Comparison of ENCODE assay signal across 8 cellular contexts in the genomic region with DNA sequence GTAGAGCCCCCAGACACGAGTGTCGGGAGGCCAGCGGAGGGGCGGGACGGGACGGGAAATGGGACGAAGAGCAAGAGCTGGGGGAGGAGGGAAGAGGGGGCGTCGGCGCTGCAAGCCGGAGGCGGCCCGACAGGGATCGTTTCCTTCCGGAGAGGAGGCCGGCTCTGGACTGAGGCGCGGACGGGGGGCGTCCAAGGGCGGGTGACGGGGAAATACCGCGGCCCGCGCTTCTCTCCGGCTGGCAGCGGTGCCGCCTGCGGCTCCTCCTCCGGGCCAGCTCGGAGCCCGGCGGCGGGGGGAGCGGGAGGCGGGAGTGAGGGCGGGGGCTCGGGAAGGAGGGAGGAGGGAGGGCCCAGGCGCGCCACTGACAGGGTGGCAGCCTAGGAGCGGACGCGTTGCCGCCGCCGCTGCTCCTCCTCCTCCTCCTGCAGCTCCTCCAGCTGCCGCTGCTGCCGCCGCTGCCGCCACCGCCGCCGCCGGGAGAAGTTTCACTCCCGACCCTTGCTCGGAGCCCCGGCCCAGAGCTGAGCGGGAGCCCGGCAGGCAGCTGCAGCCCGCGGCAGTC. TPM values are rescaled to one million over a fixed set of nuclear protein-coding genes. Genes with fewer than 3 reads are reported as not detected.
DNase-seq lines count a peak whose midpoint lies in the region; ATAC-seq and TF ChIP-seq lines count a peak whose summit lies in the region.

A gene (plus strand): TSS at position 364 of the 565 bp plus-strand sequence.

- DNase-seq in COR-L47 (lab: John Stamatoyannopoulos, UW) (peak; percentile 34), HL-60 (ENCODE audit: low read depth in 1 of 2, low spot score in 1 of 2) (peak in 1 of 2 experiments; percentile 10), SK-MEL-5 (ENCODE audit: low read depth, low spot score) (peak; percentile 82), T47D (ENCODE audit: low read depth in 1 of 2, low spot score in 1 of 2) (peak; percentile 79 to 86)
- no peak for DNase-seq in activated CD4-positive, CD25-positive, alpha-beta regulatory T cell treated with anti-CD3 and anti-CD28 coated beads, Interleukin-2, amount 50 U/mL, for 72 hours

- TF ChIP-seq CTCF in HL-60 (IDR thresholded peaks at IDR 0.05; ENCODE audit: insufficient read depth, low read length) = no peak

- H3K9ac ChIP-seq in iPS-15b (ENCODE audit: low read depth, low read length) = peak within 1 kb of the TSS; percentile 65
- no peak within 1 kb of the TSS for H3K9ac ChIP-seq in rectal smooth muscle tissue (ENCODE audit: low read length)

- no peaks in the 10 kb centered on the region for H3K4me1 ChIP-seq in iPS-15b (ENCODE audit: control insufficient read depth, insufficient read depth, low read length)
- peaks cover 7% of the 10 kb centered on the region for H3K4me1 ChIP-seq in rectal smooth muscle tissue (ENCODE audit: control insufficient read depth, insufficient read depth, low read length)

- no peaks in the 10 kb centered on the region for H3K9me3 ChIP-seq in iPS-15b (ENCODE audit: control insufficient read depth, insufficient read depth, low read length)

- peak; percentile 20 for ATAC-seq in GM19468 (IDR thresholded peaks at IDR 0.05; ENCODE audit: extremely low read depth, unreplicated experiment)

- H3K36me3 ChIP-seq in iPS-15b (ENCODE audit: control insufficient read depth, insufficient read depth, low read length) (no peaks in the 10 kb centered on the region), rectal smooth muscle tissue (ENCODE audit: control insufficient read depth, insufficient read depth, low read length) (no peaks in the 10 kb centered on the region)

- in situ Hi-C loops in SK-MEL-5 (cut with HindIII; ENCODE audit: low pct_unique_long_range_greater_than_20kb, low sequenced_read_pairs) = no loop called here
- in situ Hi-C loops in T47D (cut with HindIII; ENCODE audit: low pct_unique_long_range_greater_than_20kb, low sequenced_read_pairs) = no loop called here

- H3K27ac ChIP-seq in HL-60 (replicated peaks) = no peak within 1 kb of the TSS
- H3K27ac ChIP-seq in rectal smooth muscle tissue (ENCODE audit: low read depth, low read length) = no peak within 1 kb of the TSS

- H3K4me3 ChIP-seq in HL-60 (replicated peaks; ENCODE audit: insufficient read depth, low read length) (peak within 1 kb of the TSS; percentile 22), iPS-15b (ENCODE audit: low read depth, low read length) (peak within 1 kb of the TSS; percentile 79), rectal smooth muscle tissue (ENCODE audit: low read length) (peak within 1 kb of the TSS; percentile 80)

- H3K27me3 ChIP-seq in HL-60 (ENCODE audit: insufficient read depth, poor library complexity, severe bottlenecking) = no peaks in the 10 kb centered on the region
- H3K27me3 ChIP-seq in iPS-15b (ENCODE audit: control insufficient read depth, insufficient read depth, low read length) = peaks cover 47% of the 10 kb centered on the region
- peaks cover 10% of the 10 kb centered on the region for H3K27me3 ChIP-seq in rectal smooth muscle tissue (ENCODE audit: control insufficient read depth, insufficient read depth, low read length)

RNA-seq across cellular contexts. Expression of the gene that starts here (rescaled TPM):
- total RNA-seq in SK-MEL-5 (2014; rRNA removed; shearing (Covaris generic)) = 7.5 and 7.8 TPM in 2 replicates
- 3.2 and 4.3 TPM in 2 replicates for polyA plus RNA-seq in SK-MEL-5 (2015; cell fraction: cytosol; rRNA removed)
- 1.1 and 1.7 TPM in 2 replicates for polyA plus RNA-seq in SK-MEL-5 (2015; cell fraction: nucleus; rRNA removed)

Comparison
In these comparisons a context has a peak if more than half of its experiments do, and no peak if none do; other contexts are left out.
1. H3K4me3 ChIP-seq: peak in every context shown above with its lines; median percentile 80 in rectal smooth muscle tissue; 79 in iPS-15b; 22 in HL-60.